ENCODE assay signal across 9 cellular contexts in genomic region chr11:72483412-72484186, GRCh38. TPM values are rescaled to one million over a fixed set of nuclear protein-coding genes. Genes with fewer than 3 reads are reported as not detected.
DNase-seq lines count a peak whose midpoint lies in the region; TF ChIP-seq lines count a peak whose summit lies in the region.
"Had no signal": no experiment of that assay in that cellular context is flagged by ENCODE, and none has a peak within 500 bp of the region (broad histone marks: within the 10 kb centered on the region; RNA-seq: fewer than 3 reads in every experiment).

No MANE protein-coding gene starts in this region.

- intact Hi-C loops in esophagus muscularis mucosa (cut with DNase I), result no loop called here

- WGBS in esophagus muscularis mucosa, result 68% methylated on average over 8 of the region's 10 CpGs

- no peak for TF ChIP-seq EP300 in esophagus muscularis mucosa (IDR thresholded peaks at IDR 0.05)

- H3K27ac ChIP-seq in mucosa of rectum (ENCODE audit: low read depth in 2 of 2, low read length in 2 of 2) (peak overlapping the region; percentile 26 to 29), esophagus muscularis mucosa (replicated peaks in 1 of 4) (peak overlapping the region in 1 of 4 donors; percentile 40)

- TF ChIP-seq POLR2A in esophagus muscularis mucosa (IDR thresholded peaks at IDR 0.05; ENCODE audit: low read depth), result no peak

- H3K27me3 ChIP-seq in mucosa of rectum (ENCODE audit: control insufficient read depth in 2 of 2, insufficient read depth in 2 of 2, low read length in 2 of 2) (no peaks in the 10 kb centered on the region), esophagus muscularis mucosa (peaks cover 0 to 21% (median 0%) of the 10 kb centered on the region in 4 donors)
- H3K27me3 ChIP-seq: pancreas had no signal

- H3K36me3 ChIP-seq in mucosa of rectum (ENCODE audit: control insufficient read depth in 2 of 2, insufficient read depth in 2 of 2, low read length in 2 of 2) (no peaks in the 10 kb centered on the region), esophagus muscularis mucosa (no peaks in the 10 kb centered on the region)
- H3K36me3 ChIP-seq: pancreas had no signal

- H3K4me3 ChIP-seq in mucosa of rectum (ENCODE audit: low read length in 2 of 2) (no peak overlapping the region), esophagus muscularis mucosa (no peak overlapping the region)
- H3K4me3 ChIP-seq: pancreas had no signal

- no peak for TF ChIP-seq CTCF in esophagus muscularis mucosa (IDR thresholded peaks at IDR 0.05)

- DNase-seq in AG08395 (ENCODE audit: low spot score) (peak; percentile 19), NCI-H226 (peak; percentile 66), dermis blood vessel endothelial cell (peak; percentile 95), HPDE6-E6E7 (ENCODE audit: extremely low spot score) (no peak), NCI-H1092 treated with DMSO at 0.1 percent for 48 hours (lab: John Stamatoyannopoulos, UW) (no peak), esophagus muscularis mucosa (ENCODE audit: extremely low spot score) (no peak), GOT3 (lab: John Stamatoyannopoulos, UW) (no peak)

- H3K9me3 ChIP-seq in mucosa of rectum (ENCODE audit: control insufficient read depth in 2 of 2, low read length in 2 of 2) (no peaks in the 10 kb centered on the region), esophagus muscularis mucosa (no peaks in the 10 kb centered on the region)
- H3K9me3 ChIP-seq: pancreas had no signal

- H3K4me1 ChIP-seq in mucosa of rectum (ENCODE audit: control insufficient read depth in 2 of 2, insufficient read depth in 2 of 2, low read length in 2 of 2) (no peaks in the 10 kb centered on the region), esophagus muscularis mucosa (no peaks in the 10 kb centered on the region)
- H3K4me1 ChIP-seq: pancreas had no signal

- H3K9ac ChIP-seq in mucosa of rectum (ENCODE audit: low read depth in 1 of 2, low read length in 2 of 2), result no peak overlapping the region

RNA-seq across cellular contexts. Expression of gene CLPB, which starts 49.3 kb away (rescaled TPM):
- total RNA-seq in dermis blood vessel endothelial cell (54.1 and 66.7 TPM in 2 replicates), esophagus muscularis mucosa (10 to 100 TPM; 15.4 to 23.2 (median 22.6) TPM)

Comparison
In these comparisons a context has a peak if more than half of its experiments do, and no peak if none do; other contexts are left out.
1. DNase-seq: peak in AG08395 (single experiment), NCI-H226 (single experiment) and dermis blood vessel endothelial cell (single experiment); none in HPDE6-E6E7 (single experiment), NCI-H1092 treated with DMSO at 0.1 percent for 48 hours (single experiment), esophagus muscularis mucosa (single experiment) and GOT3 (single experiment).